In genomic region chr6:130222775-130223174, GRCh38 we compare ENCODE assay signal across 20 cellular contexts. TPM values are rescaled to one million over a fixed set of nuclear protein-coding genes. Genes with fewer than 3 reads are reported as not detected.
A peak's percentile ranks its signal among the peaks of the same experiment; 100 is the strongest.
DNase-seq lines count a peak whose midpoint lies in the region; ATAC-seq and TF ChIP-seq lines count a peak whose summit lies in the region.
"Had no signal": no experiment of that assay in that cellular context is flagged by ENCODE, and none has a peak within 500 bp of the region (broad histone marks: within the 10 kb centered on the region; RNA-seq: fewer than 3 reads in every experiment).

Gene SAMD3 (minus strand): TSS chr6:130222951. CDS start chr6:130215273, 7,678 bp downstream.

- H3K4me1 ChIP-seq in endodermal cell (ENCODE audit: control insufficient read depth, insufficient read depth, low read length): no peaks in the 10 kb centered on the region
- no peaks in the 10 kb centered on the region for H3K4me1 ChIP-seq in MM.1S (ENCODE audit: low read length)
- H3K4me1 ChIP-seq: esophagus muscularis mucosa, stomach had no signal

- no peaks in the 10 kb centered on the region; the same call in 1 of the 2 replicates for H3F3A ChIP-seq in MM.1S (ENCODE audit: insufficient read depth, low read length)

- H3K4me2 ChIP-seq in MM.1S (ENCODE audit: low read depth, low read length): no peak within 1 kb of the TSS

- H3K4me3 Mint-ChIP-seq in activated naive CD4-positive, alpha-beta T cell treated with anti-CD3 and anti-CD28 coated beads, Interleukin-2, amount 10 ng/mL, durations not matched to agents 7 days and 5 days: peak within 1 kb of the TSS; percentile 92
- H3K4me3 Mint-ChIP-seq in activated B cell treated with CpG ODN at 0.5 μM for 24 hours (peak within 1 kb of the TSS; percentile 19), endodermal cell (no peak within 1 kb of the TSS)
- H3K4me3 Mint-ChIP-seq: brain, nephron progenitor cell had no signal

- H3K27me3 ChIP-seq in endodermal cell (ENCODE audit: control insufficient read depth, insufficient read depth, low read length, poor library complexity, severe bottlenecking) (no peaks in the 10 kb centered on the region), MM.1S (replicated peaks; ENCODE audit: insufficient read depth, low read length) (no peaks in the 10 kb centered on the region)
- H3K27me3 ChIP-seq: esophagus muscularis mucosa, stomach had no signal

- peaks cover 36% of the 10 kb centered on the region for H3K9me3 Mint-ChIP-seq in activated naive CD4-positive, alpha-beta T cell treated with anti-CD3 and anti-CD28 coated beads, Interleukin-2, amount 10 ng/mL, durations not matched to agents 7 days and 5 days
- peaks cover 6 to 10% of the 10 kb centered on the region in 2 donors for H3K9me3 Mint-ChIP-seq in activated naive CD4-positive, alpha-beta T cell treated with anti-CD3 and anti-CD28 coated beads, Interleukin-2, amount 50 U/mL, for 72 hours
- H3K9me3 Mint-ChIP-seq in activated B cell treated with CpG ODN at 0.5 μM for 24 hours (no peaks in the 10 kb centered on the region), endodermal cell (peaks cover 21% of the 10 kb centered on the region)
- H3K9me3 Mint-ChIP-seq: brain had no signal

- H3K27ac ChIP-seq in endodermal cell (ENCODE audit: low read depth, low read length): no peak within 1 kb of the TSS
- no peak within 1 kb of the TSS for H3K27ac ChIP-seq in MM.1S (ENCODE audit: low read length)
- H3K27ac ChIP-seq: esophagus muscularis mucosa, GM23248, stomach had no signal

- H3K9me2 ChIP-seq in MM.1S (replicated peaks; ENCODE audit: insufficient read depth, low read length): no peaks in the 10 kb centered on the region

- ATAC-seq in activated naive CD4-positive, alpha-beta T cell treated with anti-CD3 and anti-CD28 coated beads, Interleukin-2, amount 50 U/mL, for 72 hours: no peak
- no peak for ATAC-seq in activated B cell treated with CpG ODN at 0.5 μM for 24 hours (ENCODE audit: low read depth)
- ATAC-seq in HG02938 (IDR thresholded peaks at IDR 0.05; ENCODE audit: unreplicated experiment): no peak

- CTCF ChIA-PET in activated naive CD4-positive, alpha-beta T cell treated with anti-CD3 and anti-CD28 coated beads, Interleukin-2, amount 10 ng/mL, durations not matched to agents 7 days and 5 days (lab: Charles Lee): interaction anchor here (0.6 to 1.7 kb wide), 7 partner anchors 11 to 732 kb away, joined by 3 to 10 read pairs (median 3); no protein-coding TSS in a partner anchor
- CTCF ChIA-PET in activated B cell treated with CpG ODN at 0.5 μM for 24 hours (lab: Charles Lee): interaction anchor here (0.7 kb wide), 1 partner anchor 19 kb away, joined by 3 read pairs; no protein-coding TSS in a partner anchor

- peaks cover 51% of the 10 kb centered on the region for H3K36me3 Mint-ChIP-seq in activated naive CD4-positive, alpha-beta T cell treated with anti-CD3 and anti-CD28 coated beads, Interleukin-2, amount 10 ng/mL, durations not matched to agents 7 days and 5 days
- peaks cover 0 to 6% of the 10 kb centered on the region in 2 donors for H3K36me3 Mint-ChIP-seq in activated naive CD4-positive, alpha-beta T cell treated with anti-CD3 and anti-CD28 coated beads, Interleukin-2, amount 50 U/mL, for 72 hours
- H3K36me3 Mint-ChIP-seq in activated B cell treated with CpG ODN at 0.5 μM for 24 hours (ENCODE audit: low read depth) (no peaks in the 10 kb centered on the region), endodermal cell (ENCODE audit: low read depth) (peaks cover 8% of the 10 kb centered on the region)
- H3K36me3 Mint-ChIP-seq: brain had no signal

- POLR2A ChIA-PET in activated B cell treated with CpG ODN at 0.5 μM for 24 hours (lab: Charles Lee): no interaction called here

- H3K4me3 ChIP-seq in endodermal cell (ENCODE audit: low read length) (no peak within 1 kb of the TSS), MM.1S (ENCODE audit: low read length) (no peak within 1 kb of the TSS)
- H3K4me3 ChIP-seq: esophagus muscularis mucosa, GM23248, lung, stomach had no signal

- TF ChIP-seq CTCF in activated B cell treated with CpG ODN at 0.5 μM for 24 hours (IDR thresholded peaks at IDR 0.05): no peak
- no peak for TF ChIP-seq CTCF in endodermal cell (conservative IDR thresholded peaks at IDR 0.05)
- no peak for TF ChIP-seq CTCF in MM.1S (IDR thresholded peaks at IDR 0.05; ENCODE audit: low read length)

- H3K36me3 ChIP-seq in endodermal cell (ENCODE audit: control insufficient read depth, insufficient read depth, low read length): no peaks in the 10 kb centered on the region
- H3K36me3 ChIP-seq in MM.1S (replicated peaks; ENCODE audit: insufficient read depth, low read length): no peaks in the 10 kb centered on the region
- H3K36me3 ChIP-seq: esophagus muscularis mucosa, stomach had no signal

- intact Hi-C loops in activated B cell treated with CpG ODN at 0.5 μM for 24 hours (cut with micrococcal nuclease): loop anchor here (5.0 kb wide), 2 partner anchors 60 to 90 kb away; no protein-coding TSS in a partner anchor

- WGBS in endodermal cell (ENCODE audit: insufficient coverage in 1 of 2, insufficient read length in 1 of 2), 2 experiments: 83% methylated on average over 2 of the region's 2 CpGs; no CpG with 5 or more reads in 1 of the 2 experiments

- peaks cover 57% of the 10 kb centered on the region for H3K4me1 Mint-ChIP-seq in activated naive CD4-positive, alpha-beta T cell treated with anti-CD3 and anti-CD28 coated beads, Interleukin-2, amount 10 ng/mL, durations not matched to agents 7 days and 5 days
- H3K4me1 Mint-ChIP-seq in activated B cell treated with CpG ODN at 0.5 μM for 24 hours (peaks cover 17% of the 10 kb centered on the region), endodermal cell (peaks cover 6% of the 10 kb centered on the region)
- H3K4me1 Mint-ChIP-seq: brain had no signal

- peak within 1 kb of the TSS; percentile 96 for H3K27ac Mint-ChIP-seq in activated naive CD4-positive, alpha-beta T cell treated with anti-CD3 and anti-CD28 coated beads, Interleukin-2, amount 10 ng/mL, durations not matched to agents 7 days and 5 days
- H3K27ac Mint-ChIP-seq in activated naive CD4-positive, alpha-beta T cell treated with anti-CD3 and anti-CD28 coated beads, Interleukin-2, amount 50 U/mL, for 72 hours: peak within 1 kb of the TSS in 1 of 2 donors; percentile 50
- H3K27ac Mint-ChIP-seq in activated B cell treated with CpG ODN at 0.5 μM for 24 hours (peak within 1 kb of the TSS; percentile 57), endodermal cell (no peak within 1 kb of the TSS)
- H3K27ac Mint-ChIP-seq: brain, nephron progenitor cell had no signal

- H3K9me3 ChIP-seq in endodermal cell (ENCODE audit: control insufficient read depth, low read length) (peaks cover 10% of the 10 kb centered on the region), MM.1S (replicated peaks; ENCODE audit: insufficient read depth, low read length) (no peaks in the 10 kb centered on the region)
- H3K9me3 ChIP-seq: esophagus muscularis mucosa, stomach had no signal

- H4K20me1 ChIP-seq in MM.1S (ENCODE audit: insufficient read depth, low read length): no peaks in the 10 kb centered on the region

- peak; percentile 38 for DNase-seq in activated naive CD4-positive, alpha-beta T cell treated with anti-CD3 and anti-CD28 coated beads, Interleukin-2, amount 10 ng/mL, durations not matched to agents 7 days and 5 days
- DNase-seq in activated naive CD4-positive, alpha-beta T cell treated with anti-CD3 and anti-CD28 coated beads, Interleukin-2, amount 50 U/mL, for 72 hours (ENCODE audit: low spot score in 2 of 2): no peak
- DNase-seq in activated B cell treated with CpG ODN at 0.5 μM for 24 hours (no peak), endodermal cell (no peak), MM.1S (no peak), NCI-H2196 (lab: John Stamatoyannopoulos, UW; ENCODE audit: unreplicated experiment) (no peak)
- no peak for DNase-seq in stimulated activated CD4-positive, alpha-beta T cell treated with anti-CD3 and anti-CD28 coated beads, Interleukin-12 subunit alpha, Interleukin-12 subunit beta, amount 100 ng/mL, for 4 hours
- DNase-seq: dermis blood vessel endothelial cell, GM23248, NCI-H1436, NCI-H2227 treated with DMSO at 0.1 percent for 48 hours, nephron progenitor cell, Right ventricle myocardium superior, stomach, T1000 had no signal

- H3K27me3 Mint-ChIP-seq in activated naive CD4-positive, alpha-beta T cell treated with anti-CD3 and anti-CD28 coated beads, Interleukin-2, amount 10 ng/mL, durations not matched to agents 7 days and 5 days: no peaks in the 10 kb centered on the region
- H3K27me3 Mint-ChIP-seq in activated B cell treated with CpG ODN at 0.5 μM for 24 hours (no peaks in the 10 kb centered on the region), endodermal cell (ENCODE audit: insufficient read depth) (no peaks in the 10 kb centered on the region)
- H3K27me3 Mint-ChIP-seq: brain had no signal

- no peak within 1 kb of the TSS for H2AFZ ChIP-seq in MM.1S (ENCODE audit: low read length)
- H2AFZ ChIP-seq: GM23248 had no signal

- no peaks in the 10 kb centered on the region for H3K79me2 ChIP-seq in MM.1S (ENCODE audit: low read length)

- H3K9ac ChIP-seq in endodermal cell (ENCODE audit: extremely low read depth, low read length, poor library complexity, severe bottlenecking): no peak within 1 kb of the TSS
- no peak within 1 kb of the TSS for H3K9ac ChIP-seq in MM.1S (ENCODE audit: low read length)
- H3K9ac ChIP-seq: GM23248 had no signal

RNA-seq across cellular contexts. Expression of gene SAMD3, which starts in this region (rescaled TPM):
- total RNA-seq in activated naive CD4-positive, alpha-beta T cell treated with anti-CD3 and anti-CD28 coated beads, Interleukin-2, amount 50 U/mL, for 72 hours: 1 to 10 TPM in 1 of 2 donors, under 1 TPM in 1; 0.95 to 5.6 TPM
- total RNA-seq in activated B cell treated with CpG ODN at 0.5 μM for 24 hours (0.37 TPM in 1 of 2 replicates, not detected in the other), endodermal cell (10 to 100 TPM; 41.3 to 44.8 TPM)
- 5.7 TPM for polyA plus RNA-seq in endodermal cell (2013, experiment 1 of 2)
- polyA plus RNA-seq in endodermal cell (2013, experiment 2 of 2): 6.5 TPM
- total RNA-seq: dermis blood vessel endothelial cell, HT-29 had no signal

Comparison
In these comparisons a context has a peak if more than half of its experiments do, and no peak if none do; other contexts are left out.
1. RNA of gene SAMD3 (total RNA-seq): 41.3 to 44.8 TPM in endodermal cell; 0.95 to 5.6 TPM in activated naive CD4-positive, alpha-beta T cell treated with anti-CD3 and anti-CD28 coated beads, Interleukin-2, amount 50 U/mL, for 72 hours and 0.37 TPM in activated B cell treated with CpG ODN at 0.5 μM for 24 hours; every median in the first group is over 4 times any median in the second.